ENCODE assay signal across 23 cellular contexts in genomic region chr1:227870375-227870774, GRCh38. TPM values are rescaled to one million over a fixed set of nuclear protein-coding genes. Genes with fewer than 3 reads are reported as not detected.
"Had no signal": no experiment of that assay in that cellular context is flagged by ENCODE, and none has a peak within 500 bp of the region (broad histone marks: within the 10 kb centered on the region; RNA-seq: fewer than 3 reads in every experiment).

No MANE protein-coding gene starts in this region.

- H3K4me1 ChIP-seq: gastrocnemius medialis, lower lobe of right lung, prostate gland, tibial nerve, uterus had no signal

- ATAC-seq: gastrocnemius medialis, heart right ventricle, left colon, right cardiac atrium had no signal

- H3K4me3 ChIP-seq: gastrocnemius medialis, heart right ventricle, lower lobe of right lung, prostate gland, tibial nerve, uterus had no signal

- H3K36me3 ChIP-seq: gastrocnemius medialis, heart right ventricle, lower lobe of right lung, prostate gland, tibial nerve, uterus had no signal

- H3K27me3 ChIP-seq: gastrocnemius medialis, tibial nerve, uterus had no signal

- H3K27ac ChIP-seq: gastrocnemius medialis, heart right ventricle, lower lobe of right lung, prostate gland, tibial nerve, uterus had no signal

- H3K9me3 ChIP-seq: gastrocnemius medialis, lower lobe of right lung, prostate gland, uterus had no signal

- DNase-seq: activated CD4-positive, CD25-positive, alpha-beta regulatory T cell treated with anti-CD3 and anti-CD28 coated beads, Interleukin-2, amount 50 U/mL, for 72 hours; activated effector memory CD4-positive, alpha-beta T cell treated with Interleukin-2 at 50 U/mL for 16 hours; activated T-cell treated with anti-CD3 and anti-CD28 coated beads for 4 hours; erythroblast; gastrocnemius medialis; heart right ventricle; left colon; lower lobe of right lung; right cardiac atrium; small intestine; stimulated activated CD4-positive, alpha-beta T cell treated with anti-CD3 and anti-CD28 coated beads, Interleukin-4, amount 100 ng/mL, for 24 hours; stimulated activated CD8-positive, alpha-beta memory T cell treated with anti-CD3 and anti-CD28 coated beads, Interleukin-4, amount 100 ng/mL, for 48 hours; stimulated activated naive CD4-positive, alpha-beta T cell treated with Interleukin-2 at 50 U/mL for 16 hours; substantia nigra; T1000; uterus had no signal

RNA-seq across cellular contexts. Expression of gene PRSS38, which starts 54.9 kb away (rescaled TPM):
- total RNA-seq: activated CD8-positive, alpha-beta memory T cell treated with anti-CD3 and anti-CD28 coated beads for 36 hours; astrocyte; dermis microvascular lymphatic vessel endothelial cell; gastrocnemius medialis; heart right ventricle; left colon; lower lobe of right lung; osteoblast; right cardiac atrium; tibial nerve; uterus had no signal
- polyA plus RNA-seq: heart right ventricle, neural cell, right cardiac atrium, small intestine had no signal
